In the genomic region with DNA sequence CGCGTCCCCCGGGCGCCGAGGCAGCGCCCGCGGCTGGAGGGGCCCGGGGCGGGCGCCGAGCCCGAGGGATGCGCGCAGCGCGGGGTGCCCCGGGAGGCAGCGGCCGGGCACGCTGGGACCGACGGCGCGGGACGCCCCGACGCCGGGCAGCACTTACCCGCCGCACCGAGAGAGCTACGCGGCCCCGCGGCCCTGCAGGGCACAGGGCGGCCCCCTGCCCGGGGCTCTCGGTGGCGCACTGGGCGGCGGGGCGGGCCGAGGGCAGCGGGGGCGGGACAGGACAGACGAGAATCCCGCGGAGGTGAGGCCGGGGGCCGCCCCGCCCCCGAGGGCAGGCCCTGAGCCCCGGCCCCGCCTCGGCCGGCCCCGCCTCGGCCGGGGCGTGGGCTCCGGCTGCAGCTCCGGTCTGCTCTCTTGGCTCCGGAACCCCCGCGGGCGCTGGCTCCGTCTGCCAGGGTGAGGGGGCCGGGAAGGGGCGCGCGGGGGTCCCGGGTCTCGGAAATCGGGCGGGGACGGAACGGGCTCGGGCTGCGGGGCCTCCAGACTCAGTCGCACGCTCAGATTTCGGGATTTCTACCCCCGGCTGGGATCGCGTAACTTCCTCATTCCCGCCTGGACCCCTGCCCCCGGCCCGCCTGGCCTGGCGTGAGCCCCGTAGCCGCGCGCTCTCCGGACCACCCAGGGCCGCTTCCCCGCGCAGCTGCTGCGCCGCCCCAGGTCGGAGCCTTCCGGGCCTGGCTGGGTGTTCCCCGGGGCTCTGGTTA, we compare ENCODE assay signal across 8 cellular contexts. TPM values are rescaled to one million over a fixed set of nuclear protein-coding genes. Genes with fewer than 3 reads are reported as not detected.
DNase-seq lines count a peak whose midpoint lies in the region; ATAC-seq and TF ChIP-seq lines count a peak whose summit lies in the region.

A gene with protein sequence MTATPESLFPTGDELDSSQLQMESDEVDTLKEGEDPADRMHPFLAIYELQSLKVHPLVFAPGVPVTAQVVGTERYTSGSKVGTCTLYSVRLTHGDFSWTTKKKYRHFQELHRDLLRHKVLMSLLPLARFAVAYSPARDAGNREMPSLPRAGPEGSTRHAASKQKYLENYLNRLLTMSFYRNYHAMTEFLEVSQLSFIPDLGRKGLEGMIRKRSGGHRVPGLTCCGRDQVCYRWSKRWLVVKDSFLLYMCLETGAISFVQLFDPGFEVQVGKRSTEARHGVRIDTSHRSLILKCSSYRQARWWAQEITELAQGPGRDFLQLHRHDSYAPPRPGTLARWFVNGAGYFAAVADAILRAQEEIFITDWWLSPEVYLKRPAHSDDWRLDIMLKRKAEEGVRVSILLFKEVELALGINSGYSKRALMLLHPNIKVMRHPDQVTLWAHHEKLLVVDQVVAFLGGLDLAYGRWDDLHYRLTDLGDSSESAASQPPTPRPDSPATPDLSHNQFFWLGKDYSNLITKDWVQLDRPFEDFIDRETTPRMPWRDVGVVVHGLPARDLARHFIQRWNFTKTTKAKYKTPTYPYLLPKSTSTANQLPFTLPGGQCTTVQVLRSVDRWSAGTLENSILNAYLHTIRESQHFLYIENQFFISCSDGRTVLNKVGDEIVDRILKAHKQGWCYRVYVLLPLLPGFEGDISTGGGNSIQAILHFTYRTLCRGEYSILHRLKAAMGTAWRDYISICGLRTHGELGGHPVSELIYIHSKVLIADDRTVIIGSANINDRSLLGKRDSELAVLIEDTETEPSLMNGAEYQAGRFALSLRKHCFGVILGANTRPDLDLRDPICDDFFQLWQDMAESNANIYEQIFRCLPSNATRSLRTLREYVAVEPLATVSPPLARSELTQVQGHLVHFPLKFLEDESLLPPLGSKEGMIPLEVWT (plus strand): TSS at position 383 of the 764 bp plus-strand sequence. CDS start 621 bp downstream, outside the sequence.

- peak within 1 kb of the TSS; percentile 74 to 75 for H3K4me3 ChIP-seq in cardiac fibroblast (replicated peaks in 1 of 2; ENCODE audit: low read depth in 2 of 2, low read length in 2 of 2)

- no peaks in the 10 kb centered on the region for H3K27me3 Mint-ChIP-seq in activated B cell treated with CpG ODN at 0.5 μM for 24 hours

- CTCF ChIA-PET in activated B cell treated with CpG ODN at 0.5 μM for 24 hours (lab: Charles Lee): interaction anchor here (2.8 kb wide), 1 partner anchor 17 kb away, joined by 11 read pairs; no protein-coding TSS in a partner anchor

- DNase-seq in NCI-H2029 (lab: John Stamatoyannopoulos, UW): peak; percentile 27
- DNase-seq in NCI-H2029 treated with DMSO at 0.1 percent for 48 hours (lab: John Stamatoyannopoulos, UW): no peak
- peak; percentile 76 for DNase-seq in NCI-H2171 treated with DMSO at 0.1 percent for 48 hours (lab: John Stamatoyannopoulos, UW)
- peak; percentile 90 for DNase-seq in activated B cell treated with CpG ODN at 0.5 μM for 24 hours
- peak; percentile 67 to 80 for DNase-seq in cardiac fibroblast (ENCODE audit: low read depth in 2 of 2)
- DNase-seq in inferior parietal cortex (ENCODE audit: extremely low spot score): peak; percentile 46
- peak; percentile 24 for DNase-seq in smooth muscle cell of the brain vasculature (ENCODE audit: low read depth, low spot score)

- POLR2A ChIA-PET in activated B cell treated with CpG ODN at 0.5 μM for 24 hours (lab: Charles Lee): interaction anchor here (0.6 to 2.3 kb wide), 13 partner anchors 9 to 388 kb away, joined by 3 to 31 read pairs (median 3); a partner anchor contains a TSS

- H3K4me3 Mint-ChIP-seq in activated B cell treated with CpG ODN at 0.5 μM for 24 hours: peak within 1 kb of the TSS; percentile 83

- peaks cover 17% of the 10 kb centered on the region for H3K4me1 Mint-ChIP-seq in activated B cell treated with CpG ODN at 0.5 μM for 24 hours

- H3K9me3 Mint-ChIP-seq in activated B cell treated with CpG ODN at 0.5 μM for 24 hours: no peaks in the 10 kb centered on the region

- no peak for TF ChIP-seq CTCF in activated B cell treated with CpG ODN at 0.5 μM for 24 hours (IDR thresholded peaks at IDR 0.05)
- TF ChIP-seq CTCF in cardiac fibroblast (IDR thresholded peaks at IDR 0.05; ENCODE audit: low read depth, low read length): no peak

- peak; percentile 90 for ATAC-seq in HG02870 (IDR thresholded peaks at IDR 0.05; ENCODE audit: unreplicated experiment)
- peak; percentile 99 for ATAC-seq in activated B cell treated with CpG ODN at 0.5 μM for 24 hours (ENCODE audit: low read depth)

- H3K27ac Mint-ChIP-seq in activated B cell treated with CpG ODN at 0.5 μM for 24 hours: peak within 1 kb of the TSS; percentile 56

- intact Hi-C loops in activated B cell treated with CpG ODN at 0.5 μM for 24 hours (cut with micrococcal nuclease): loop anchor here (1.0 to 5.0 kb wide), 4 partner anchors 11 to 140 kb away; a partner anchor contains a TSS

- peaks cover 21% of the 10 kb centered on the region for H3K36me3 Mint-ChIP-seq in activated B cell treated with CpG ODN at 0.5 μM for 24 hours (ENCODE audit: low read depth)

RNA-seq across cellular contexts. Expression of the gene that starts here (rescaled TPM):
- 49.9 and 54.3 TPM in 2 replicates for total RNA-seq in activated B cell treated with CpG ODN at 0.5 μM for 24 hours
